21 cellular contexts compared by ENCODE assay signal in genomic region chr5:81156732-81157131, GRCh38.
"Had no signal": no experiment of that assay in that cellular context is flagged by ENCODE, and none has a peak within 500 bp of the region (broad histone marks: within the 10 kb centered on the region; RNA-seq: fewer than 3 reads in every experiment).

No MANE protein-coding gene starts in this region.

- H3K36me3 ChIP-seq: adrenal gland, ascending aorta, brain microvascular endothelial cell, heart left ventricle, transverse colon, uterus had no signal

- H3K27ac ChIP-seq: adrenal gland, ascending aorta, brain microvascular endothelial cell, heart left ventricle, transverse colon, uterus had no signal

- H3K4me1 ChIP-seq: adrenal gland, ascending aorta, heart left ventricle, transverse colon, uterus had no signal

- H3K9me3 ChIP-seq: uterus had no signal

- DNase-seq: activated CD4-positive, alpha-beta T cell treated with anti-CD3 and anti-CD28 coated beads, Interleukin-2, amount 50 U/mL, for 4 hours; activated CD8-positive, alpha-beta memory T cell treated with anti-CD3 and anti-CD28 coated beads for 24 hours; activated CD8-positive, alpha-beta memory T cell treated with anti-CD3 and anti-CD28 coated beads, Interleukin-2, amount 50 U/mL, for 4 hours; activated T-cell treated with anti-CD3 and anti-CD28 coated beads, Interleukin-2, amount 50 U/mL, for 24 hours; adrenal gland; brain microvascular endothelial cell; caudate nucleus; effector CD4-positive, alpha-beta T cell; heart left ventricle; left cardiac atrium; midbrain; retina; stimulated activated CD4-positive, alpha-beta T cell treated with anti-CD3 and anti-CD28 coated beads, Interleukin-2, amount 100 ng/mL, for 48 hours; stimulated activated CD8-positive, alpha-beta memory T cell treated with anti-CD3 and anti-CD28 coated beads, Interleukin-4, amount 100 ng/mL, for 48 hours; stimulated activated naive B cell treated with anti-CD40 and anti-IgM and Interleukin-4, amounts not matched to agents 10 μg/mL and 1 μg/mL and 100 μg/mL, for 72 hours; transverse colon; uterus had no signal

- H3K27me3 ChIP-seq: adrenal gland, ascending aorta, brain microvascular endothelial cell, heart left ventricle, transverse colon, uterus had no signal

- ATAC-seq: activated T-helper 17 cell treated with anti-CD3 and anti-CD28 coated beads, Interleukin-2, amount 50 U/mL, for 72 hours; heart left ventricle; left cardiac atrium; natural killer cell treated with Interleukin-12 subunit alpha and Interleukin-12 subunit beta and Interleukin-15 and Interleukin-18, amount 100 ng/mL, for 72 hours had no signal

- FAIRE-seq: endometrium had no signal

- H3K4me3 ChIP-seq: adrenal gland, ascending aorta, heart left ventricle, transverse colon, uterus had no signal
